ENCODE assay signal across 8 cellular contexts in the genomic region with DNA sequence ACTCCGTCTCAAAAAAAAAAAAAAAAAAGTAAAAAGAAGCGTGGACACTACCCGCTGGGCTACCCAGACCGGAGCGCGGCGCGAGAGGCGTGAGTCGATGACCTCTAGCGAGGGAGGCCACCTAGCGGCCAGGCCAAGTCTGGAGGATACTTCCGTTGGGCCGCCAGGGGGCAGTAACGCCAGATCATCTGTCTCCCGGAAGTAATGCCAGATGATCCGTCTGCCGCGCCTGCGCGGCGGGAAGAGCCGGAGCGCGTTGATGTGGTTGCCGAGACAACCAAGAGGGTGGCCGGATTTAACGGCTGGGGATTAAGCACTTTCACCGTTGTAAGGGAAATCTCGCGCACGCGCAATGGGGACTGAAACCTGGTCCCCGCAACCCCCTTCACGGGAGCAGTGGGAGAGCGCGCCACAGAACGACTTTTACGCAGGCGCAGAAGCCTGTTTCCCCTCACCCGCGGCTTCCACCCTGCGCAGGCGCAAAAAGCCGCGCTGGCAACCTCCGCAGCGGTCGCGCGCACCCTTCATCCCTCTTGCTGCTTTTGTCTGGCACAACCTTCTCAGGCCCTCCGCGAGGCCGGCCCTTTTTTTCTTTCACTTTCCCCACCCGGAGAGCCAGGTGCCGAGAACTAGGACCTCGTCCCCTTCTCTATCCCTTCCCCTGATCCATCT. TPM values are rescaled to one million over a fixed set of nuclear protein-coding genes. Genes with fewer than 3 reads are reported as not detected.
DNase-seq lines count a peak whose midpoint lies in the region; ATAC-seq, FAIRE-seq and TF ChIP-seq lines count a peak whose summit lies in the region.

No MANE protein-coding gene starts in this region.

- H3K27ac ChIP-seq in caudate nucleus (ENCODE audit: low read depth, low read length): peak overlapping the region; percentile 98

- H3K4me3 Mint-ChIP-seq in activated B cell treated with CpG ODN at 0.5 μM for 24 hours: peak overlapping the region; percentile 95

- peak; percentile 97 for TF ChIP-seq CTCF in activated B cell treated with CpG ODN at 0.5 μM for 24 hours (IDR thresholded peaks at IDR 0.05)

- peak overlapping the region; percentile 98 for H3K27ac Mint-ChIP-seq in activated B cell treated with CpG ODN at 0.5 μM for 24 hours

- no peaks in the 10 kb centered on the region for H3K9me3 Mint-ChIP-seq in activated B cell treated with CpG ODN at 0.5 μM for 24 hours

- ATAC-seq in GM19025 (IDR thresholded peaks at IDR 0.05; ENCODE audit: low read depth, unreplicated experiment) (peak; percentile 35), HG03280 (IDR thresholded peaks at IDR 0.05; ENCODE audit: unreplicated experiment) (peak; percentile 40), activated B cell treated with CpG ODN at 0.5 μM for 24 hours (ENCODE audit: low read depth) (peak; percentile 38)

- DNase-seq in AML-193 (lab: John Stamatoyannopoulos, UW) (peak; percentile 95 to 96), NCI-H226 (peak; percentile 98), activated B cell treated with CpG ODN at 0.5 μM for 24 hours (peak; percentile 95), caudate nucleus (lab: John Stamatoyannopoulos, UW) (peak; percentile 79 to 100 (median 96))
- DNase-seq in stimulated activated CD4-positive, alpha-beta T cell treated with anti-CD3 and anti-CD28 coated beads, Interleukin-12 subunit alpha, Interleukin-12 subunit beta, amount 100 ng/mL, for 24 hours (ENCODE audit: low read depth in 2 of 2): peak; percentile 94 to 98

- CTCF ChIA-PET in activated B cell treated with CpG ODN at 0.5 μM for 24 hours (lab: Charles Lee): interaction anchor here (0.9 to 2.0 kb wide), 12 partner anchors 9 to 73 kb away, joined by 3 to 12 read pairs (median 4); a partner anchor contains a TSS

- peak; percentile 66 for FAIRE-seq in islet of Langerhans (lab: Jason Lieb, UNC)

- POLR2A ChIA-PET in activated B cell treated with CpG ODN at 0.5 μM for 24 hours (lab: Charles Lee): interaction anchor here (0.6 to 2.5 kb wide), 41 partner anchors 9 to 1538 kb away, joined by 3 to 55 read pairs (median 6); a partner anchor contains a TSS

- intact Hi-C loops in activated B cell treated with CpG ODN at 0.5 μM for 24 hours (cut with micrococcal nuclease): loop anchor here (1.0 to 5.0 kb wide), 12 partner anchors 10 to 1786 kb away; a partner anchor contains a TSS

- peaks cover 47% of the 10 kb centered on the region for H3K36me3 Mint-ChIP-seq in activated B cell treated with CpG ODN at 0.5 μM for 24 hours (ENCODE audit: low read depth)

- peaks cover 56% of the 10 kb centered on the region for H3K4me1 Mint-ChIP-seq in activated B cell treated with CpG ODN at 0.5 μM for 24 hours

- no peaks in the 10 kb centered on the region for H3K27me3 Mint-ChIP-seq in activated B cell treated with CpG ODN at 0.5 μM for 24 hours

RNA-seq across cellular contexts. Expression of a gene that starts 1.0 kb away (rescaled TPM):
- total RNA-seq in activated B cell treated with CpG ODN at 0.5 μM for 24 hours: 256 and 273 TPM in 2 replicates

RNA-seq across cellular contexts. Expression of a gene that starts 5.8 kb away (rescaled TPM):
- 14.0 and 14.4 TPM in 2 replicates for total RNA-seq in activated B cell treated with CpG ODN at 0.5 μM for 24 hours

RNA-seq across cellular contexts. Expression of a gene that starts 10.3 kb away (rescaled TPM):
- 42.7 and 46.5 TPM in 2 replicates for total RNA-seq in activated B cell treated with CpG ODN at 0.5 μM for 24 hours

RNA-seq across cellular contexts. Expression of a gene that starts 13.0 kb away (rescaled TPM):
- 55.0 and 81.2 TPM in 2 replicates for total RNA-seq in activated B cell treated with CpG ODN at 0.5 μM for 24 hours

RNA-seq across cellular contexts. Expression of a gene that starts 21.2 kb away (rescaled TPM):
- total RNA-seq in activated B cell treated with CpG ODN at 0.5 μM for 24 hours: 56.6 and 65.2 TPM in 2 replicates

Comparison
In these comparisons a context has a peak if more than half of its experiments do, and no peak if none do; other contexts are left out.
1. Peak in every context shown above with its lines: DNase-seq, ATAC-seq and H3K27ac ChIP-seq.